Comparison of ENCODE assay signal across 8 cellular contexts in genomic region chr15:40471105-40471777, GRCh38. TPM values are rescaled to one million over a fixed set of nuclear protein-coding genes. Genes with fewer than 3 reads are reported as not detected.
DNase-seq lines count a peak whose midpoint lies in the region; ATAC-seq lines count a peak whose summit lies in the region.

No MANE protein-coding gene starts in this region.

- peaks cover 30% of the 10 kb centered on the region for H3K36me3 ChIP-seq in NT2/D1 (ENCODE audit: insufficient read depth, insufficient read length, low read length)

- peak overlapping the region; percentile 87 to 92 for H3K4me3 Mint-ChIP-seq in stimulated activated naive B cell treated with anti-CD40 and anti-IgM and Interleukin-4, amounts not matched to agents 10 μg/mL and 1 μg/mL and 100 μg/mL, for 72 hours

- no peaks in the 10 kb centered on the region for H3K27me3 ChIP-seq in NT2/D1 (ENCODE audit: insufficient read depth, insufficient read length)

- H3K27ac Mint-ChIP-seq in stimulated activated naive B cell treated with anti-CD40 and anti-IgM and Interleukin-4, amounts not matched to agents 10 μg/mL and 1 μg/mL and 100 μg/mL, for 72 hours = peak overlapping the region; percentile 88

- H3K4me3 ChIP-seq in NT2/D1 (ENCODE audit: insufficient read length, low read depth) = peak overlapping the region; percentile 67

- H3K27me3 Mint-ChIP-seq in stimulated activated naive B cell treated with anti-CD40 and anti-IgM and Interleukin-4, amounts not matched to agents 10 μg/mL and 1 μg/mL and 100 μg/mL, for 72 hours = no peaks in the 10 kb centered on the region

- ATAC-seq in GM21825 (IDR thresholded peaks at IDR 0.05; ENCODE audit: unreplicated experiment) = peak; percentile 38
- peak; percentile 59 to 61 for ATAC-seq in stimulated activated naive B cell treated with anti-CD40 and anti-IgM and Interleukin-4, amounts not matched to agents 10 μg/mL and 1 μg/mL and 100 μg/mL, for 72 hours (replicated peaks)

- H3K36me3 Mint-ChIP-seq in stimulated activated naive B cell treated with anti-CD40 and anti-IgM and Interleukin-4, amounts not matched to agents 10 μg/mL and 1 μg/mL and 100 μg/mL, for 72 hours = peaks cover 2 to 7% of the 10 kb centered on the region in 2 donors

- peaks cover 19 to 36% of the 10 kb centered on the region in 2 donors for H3K4me1 Mint-ChIP-seq in stimulated activated naive B cell treated with anti-CD40 and anti-IgM and Interleukin-4, amounts not matched to agents 10 μg/mL and 1 μg/mL and 100 μg/mL, for 72 hours

- H3K9ac ChIP-seq in NT2/D1 (ENCODE audit: insufficient read length, low read depth) = peak overlapping the region; percentile 87

- H3K4me1 ChIP-seq in NT2/D1 (ENCODE audit: insufficient read depth, insufficient read length) = peaks cover 13% of the 10 kb centered on the region

- H3K9me3 Mint-ChIP-seq in stimulated activated naive B cell treated with anti-CD40 and anti-IgM and Interleukin-4, amounts not matched to agents 10 μg/mL and 1 μg/mL and 100 μg/mL, for 72 hours = no peaks in the 10 kb centered on the region

- DNase-seq in Daoy (ENCODE audit: low read depth) (peak; percentile 28), NT2/D1 (ENCODE audit: low read depth, low spot score) (no peak), astrocyte of the hippocampus (ENCODE audit: low read depth, low spot score) (peak; percentile 42), islet precursor cell (peak; percentile 68), mesenteric fat pad (ENCODE audit: low spot score) (no peak), 8988T (no peak)
- peak; percentile 18 for DNase-seq in stimulated activated naive B cell treated with anti-CD40 and anti-IgM and Interleukin-4, amounts not matched to agents 10 μg/mL and 1 μg/mL and 100 μg/mL, for 72 hours

- H3K9me3 ChIP-seq in NT2/D1 (ENCODE audit: insufficient read depth, low read length) = no peaks in the 10 kb centered on the region

RNA-seq across cellular contexts. Expression of gene CHST14, which starts 0.5 kb away (rescaled TPM):
- 11.3 and 16.6 TPM in 2 replicates for total RNA-seq in Daoy (2014; rRNA removed; shearing (Covaris generic))
- 10.9 TPM for total RNA-seq in mesenteric fat pad

RNA-seq across cellular contexts. Expression of gene BAHD1, which starts 30.5 kb away (rescaled TPM):
- total RNA-seq in Daoy (2014; rRNA removed; shearing (Covaris generic)) = 10.8 and 11.0 TPM in 2 replicates
- total RNA-seq in mesenteric fat pad = 16.2 TPM

Comparison
In these comparisons a context has a peak if more than half of its experiments do, and no peak if none do; other contexts are left out.
1. DNase-seq: peak in Daoy (single experiment), astrocyte of the hippocampus (single experiment), islet precursor cell (single experiment) and stimulated activated naive B cell treated with anti-CD40 and anti-IgM and Interleukin-4, amounts not matched to agents 10 μg/mL and 1 μg/mL and 100 μg/mL, for 72 hours (single experiment); none in NT2/D1 (single experiment), mesenteric fat pad (single experiment) and 8988T (single experiment).